Comparison of ENCODE assay signal across 25 cellular contexts in genomic region chr10:62946278-62946677, GRCh38.
DNase-seq lines count a peak whose midpoint lies in the region; ATAC-seq and TF ChIP-seq lines count a peak whose summit lies in the region.
"Had no signal": no experiment of that assay in that cellular context is flagged by ENCODE, and none has a peak within 500 bp of the region (broad histone marks: within the 10 kb centered on the region; RNA-seq: fewer than 3 reads in every experiment).

No MANE protein-coding gene starts in this region.

- no peaks in the 10 kb centered on the region for H4K20me1 ChIP-seq in mammary epithelial cell (ENCODE audit: insufficient read depth, low read length)
- H4K20me1 ChIP-seq in Karpas-422 (ENCODE audit: insufficient read depth, low read depth, low read length), result no peaks in the 10 kb centered on the region

- no peak for TF ChIP-seq POLR2A in breast epithelium (IDR thresholded peaks at IDR 0.05)

- no TSS peak for BruUV-seq in mammary epithelial cell (replicated peaks; lab: Mats Ljungman, UMichigan)

- no peaks in the 10 kb centered on the region for H3K27me3 ChIP-seq in mammary epithelial cell (ENCODE audit: insufficient read depth, low read length)
- H3K27me3 ChIP-seq in breast epithelium, result no peaks in the 10 kb centered on the region
- H3K27me3 ChIP-seq in foreskin keratinocyte, result no peaks in the 10 kb centered on the region
- no peaks in the 10 kb centered on the region for H3K27me3 ChIP-seq in Karpas-422 (ENCODE audit: low read length)
- H3K27me3 ChIP-seq in psoas muscle (ENCODE audit: insufficient read depth in 3 of 3, low read length in 2 of 3), result no peaks in the 10 kb centered on the region

- H3K4me2 ChIP-seq in mammary epithelial cell (ENCODE audit: insufficient read depth, low read depth, low read length) (no peak overlapping the region), Karpas-422 (ENCODE audit: low read depth, low read length, poor library complexity, severe bottlenecking) (no peak overlapping the region)
- H3K4me2 ChIP-seq: KMS-11 had no signal

- CTCF ChIA-PET in mammary epithelial cell (lab: Charles Lee; ENCODE audit: low non-redundant PET), result no interaction called here

- H2AFZ ChIP-seq in mammary epithelial cell (ENCODE audit: low read depth, low read length), result no peak overlapping the region
- H2AFZ ChIP-seq in Karpas-422 (ENCODE audit: low read length), result no peak overlapping the region

- dilution Hi-C loops in mammary epithelial cell (cut with HindIII; ENCODE audit: low sequenced_read_pairs), result no loop called here

- no peaks in the 10 kb centered on the region for H3K9me2 ChIP-seq in Karpas-422 (replicated peaks; ENCODE audit: insufficient read depth, low read length)

- TF ChIP-seq CTCF in mammary epithelial cell (conservative IDR thresholded peaks at IDR 0.05 in 1 of 2, IDR thresholded peaks at IDR 0.05 in 1 of 2; ENCODE audit: extremely low read depth in 1 of 2, insufficient read depth in 1 of 2, low read depth in 1 of 2, low read length in 2 of 2), result no peak
- TF ChIP-seq CTCF in breast epithelium (IDR thresholded peaks at IDR 0.05), result no peak
- TF ChIP-seq CTCF in foreskin keratinocyte (conservative IDR thresholded peaks at IDR 0.05), result no peak
- TF ChIP-seq CTCF in psoas muscle (IDR thresholded peaks at IDR 0.05), result no peak

- H3K9me3 ChIP-seq in mammary epithelial cell (replicated peaks; ENCODE audit: insufficient read depth, low read length), result no peaks in the 10 kb centered on the region
- no peaks in the 10 kb centered on the region for H3K9me3 ChIP-seq in breast epithelium
- no peaks in the 10 kb centered on the region for H3K9me3 ChIP-seq in Karpas-422 (ENCODE audit: low read length)
- no peaks in the 10 kb centered on the region for H3K9me3 ChIP-seq in psoas muscle
- H3K9me3 ChIP-seq: HAP-1 had no signal

- DNase-seq in mammary epithelial cell (peak; percentile 28), breast epithelium (ENCODE audit: low spot score in 2 of 2) (no peak), NCI-H524 treated with DMSO at 0.1 percent for 48 hours (lab: John Stamatoyannopoulos, UW) (peak; percentile 6), foreskin keratinocyte (peak; percentile 37 to 76), Karpas-422 (no peak), psoas muscle (no peak)
- DNase-seq: C1 segment of cervical spinal cord; CD4-positive, alpha-beta memory T cell; COR-L47; DMS79 treated with DMSO at 0.1 percent for 48 hours; GF-D8; GOT3; NCI-H1092; NCI-H1436 treated with DMSO at 0.1 percent for 48 hours; NCI-H1930; NCI-H345; NCI-H510A treated with DMSO at 0.1 percent for 48 hours; NCI-H82; NK-92 treated with Interleukin-12 subunit alpha and Interleukin-12 subunit beta, amount 100 ng/mL, for 24 hours; SHP77; T-cell had no signal

- H3K27ac ChIP-seq in mammary epithelial cell (ENCODE audit: insufficient read depth, low read depth, low read length), result no peak overlapping the region
- no peak overlapping the region for H3K27ac ChIP-seq in breast epithelium
- no peak overlapping the region for H3K27ac ChIP-seq in foreskin keratinocyte
- H3K27ac ChIP-seq in Karpas-422 (ENCODE audit: low read length), result no peak overlapping the region
- no peak overlapping the region for H3K27ac ChIP-seq in psoas muscle
- H3K27ac ChIP-seq: KMS-11, RWPE1 had no signal

- in situ Hi-C loops in mammary epithelial cell (cut with MboI; ENCODE audit: low sequenced_read_pairs in 2 of 2), result no loop called here

- no peak overlapping the region for H3K9ac ChIP-seq in mammary epithelial cell (ENCODE audit: insufficient read depth, low read length)
- no peak overlapping the region for H3K9ac ChIP-seq in Karpas-422 (ENCODE audit: low read length)
- H3K9ac ChIP-seq: KMS-11 had no signal

- intact Hi-C loops in mammary epithelial cell (cut with micrococcal nuclease) (no loop called here), breast epithelium (cut with DNase I; ENCODE audit: low total_unique reads) (no loop called here), psoas muscle (cut with DNase I) (no loop called here)

- peak; percentile 68 for ATAC-seq in foreskin keratinocyte
- no peak for ATAC-seq in psoas muscle
- no peak for ATAC-seq in GM19397 (IDR thresholded peaks at IDR 0.05; ENCODE audit: unreplicated experiment)
- ATAC-seq: T-cell had no signal

- H3K4me3 ChIP-seq in mammary epithelial cell (replicated peaks in 1 of 3; ENCODE audit: insufficient read depth in 1 of 3, low read depth in 2 of 3, low read length in 3 of 3), result no peak overlapping the region
- no peak overlapping the region for H3K4me3 ChIP-seq in breast epithelium
- H3K4me3 ChIP-seq in Karpas-422 (ENCODE audit: low read length), result no peak overlapping the region
- H3K4me3 ChIP-seq in psoas muscle, result no peak overlapping the region
- H3K4me3 ChIP-seq: HAP-1 had no signal

- H3K79me2 ChIP-seq in mammary epithelial cell (ENCODE audit: insufficient read depth, low read length), result no peaks in the 10 kb centered on the region
- no peaks in the 10 kb centered on the region for H3K79me2 ChIP-seq in Karpas-422 (ENCODE audit: low read length)

- WGBS in mammary epithelial cell (ENCODE audit: low coverage, missing lambda C conversion rate), result 97% methylated on average over 3 of the region's 3 CpGs
- WGBS in psoas muscle, 3 donors, result 42 to 58% (median 53%) methylated on average over 3 of the region's 3 CpGs

- no peaks in the 10 kb centered on the region for H3K4me1 ChIP-seq in mammary epithelial cell (ENCODE audit: insufficient read depth, low read length)
- H3K4me1 ChIP-seq in breast epithelium, result no peaks in the 10 kb centered on the region
- no peaks in the 10 kb centered on the region for H3K4me1 ChIP-seq in foreskin keratinocyte
- H3K4me1 ChIP-seq in Karpas-422 (ENCODE audit: low read length), result no peaks in the 10 kb centered on the region
- no peaks in the 10 kb centered on the region for H3K4me1 ChIP-seq in psoas muscle
- H3K4me1 ChIP-seq: HAP-1 had no signal

- H3K36me3 ChIP-seq in mammary epithelial cell (ENCODE audit: insufficient read depth, low read length) (no peaks in the 10 kb centered on the region), breast epithelium (no peaks in the 10 kb centered on the region), Karpas-422 (ENCODE audit: insufficient read depth, low read length) (no peaks in the 10 kb centered on the region), psoas muscle (ENCODE audit: insufficient read depth in 1 of 2, low read depth in 1 of 2) (no peaks in the 10 kb centered on the region)
- H3K36me3 ChIP-seq: HAP-1 had no signal

Comparison
In these comparisons a context has a peak if more than half of its experiments do, and no peak if none do; other contexts are left out.
1. DNase-seq: peak in mammary epithelial cell (single experiment), NCI-H524 treated with DMSO at 0.1 percent for 48 hours (single experiment) and foreskin keratinocyte (2 of 2); none in breast epithelium (0 of 2), Karpas-422 (single experiment) and psoas muscle (0 of 2).